In the genomic region with DNA sequence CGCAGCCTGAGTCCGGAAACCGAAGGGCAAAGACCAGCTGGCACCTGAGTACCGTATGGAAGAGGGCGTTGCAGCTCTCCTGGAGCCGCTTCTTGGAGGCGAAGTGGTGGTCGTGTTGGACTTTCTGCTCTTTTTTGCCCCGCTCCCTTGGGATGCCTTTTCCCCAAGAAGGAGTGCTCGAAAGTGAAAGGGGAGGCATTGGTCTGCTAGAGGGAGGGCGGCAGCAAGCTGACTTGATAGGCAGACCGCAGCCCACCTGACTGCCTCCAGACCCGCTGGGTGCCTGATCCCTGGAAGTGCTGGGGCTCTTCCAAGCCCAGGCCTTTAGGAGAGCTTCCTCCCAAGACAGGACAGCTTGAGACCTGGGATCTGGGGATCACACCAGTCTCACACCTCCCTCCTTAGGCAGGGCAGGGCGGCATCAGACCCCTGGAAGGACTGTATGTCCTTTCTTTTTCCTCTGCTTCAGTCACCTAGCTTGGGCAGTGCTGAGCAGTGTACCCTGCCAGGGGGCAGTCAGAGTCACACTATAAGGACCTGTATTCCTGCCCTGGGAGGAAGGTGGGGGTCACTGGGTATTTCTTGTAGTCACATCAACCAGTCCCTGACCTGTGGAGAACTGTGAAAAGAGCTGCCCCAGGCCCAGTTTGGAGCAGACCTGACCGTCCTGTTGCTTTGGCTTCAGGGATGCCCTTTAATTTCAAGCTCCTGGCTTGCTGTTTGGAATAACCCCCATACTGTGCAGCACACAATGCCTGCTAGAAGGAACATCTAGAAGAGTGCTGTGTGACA, we compare ENCODE assay signal across 8 cellular contexts. TPM values are rescaled to one million over a fixed set of nuclear protein-coding genes. Genes with fewer than 3 reads are reported as not detected.
DNase-seq lines count a peak whose midpoint lies in the region; ATAC-seq and TF ChIP-seq lines count a peak whose summit lies in the region.

No MANE protein-coding gene starts in this region.

- H3K27ac ChIP-seq in dorsolateral prefrontal cortex (peak overlapping the region in 38 of 59 donors; percentile 1 to 96 (median 82)), muscle layer of colon (ENCODE audit: low read depth, low read length) (peak overlapping the region; percentile 31)

- H3K9me3 ChIP-seq in muscle layer of colon (ENCODE audit: low read length) = no peaks in the 10 kb centered on the region

- peaks cover under 1% of the 10 kb centered on the region for H3K9me3 Mint-ChIP-seq in activated T-cell treated with anti-CD3 and anti-CD28 coated beads, Interleukin-2, amount 50 U/mL, for 4 hours

- H3K4me1 Mint-ChIP-seq in activated T-cell treated with anti-CD3 and anti-CD28 coated beads, Interleukin-2, amount 50 U/mL, for 4 hours (ENCODE audit: low read depth) = peaks cover 15% of the 10 kb centered on the region

- peaks cover 2% of the 10 kb centered on the region for H3K27me3 Mint-ChIP-seq in activated T-cell treated with anti-CD3 and anti-CD28 coated beads, Interleukin-2, amount 50 U/mL, for 4 hours (ENCODE audit: low read depth)

- H3K4me3 Mint-ChIP-seq in activated T-cell treated with anti-CD3 and anti-CD28 coated beads, Interleukin-2, amount 50 U/mL, for 4 hours = peak overlapping the region; percentile 91

- H3K36me3 Mint-ChIP-seq in activated T-cell treated with anti-CD3 and anti-CD28 coated beads, Interleukin-2, amount 50 U/mL, for 4 hours (ENCODE audit: insufficient read depth) = no peaks in the 10 kb centered on the region

- no peak for TF ChIP-seq CTCF in dorsolateral prefrontal cortex (IDR thresholded peaks at IDR 0.05 in 54 of 56, conservative IDR thresholded peaks at IDR 0.05 in 2 of 56; ENCODE audit: low read depth in 1 of 56, partially characterized antibody in 56 of 56)

- no peak for DNase-seq in activated T-cell treated with anti-CD3 and anti-CD28 coated beads, Interleukin-2, amount 50 U/mL, for 4 hours
- DNase-seq in activated T-cell treated with anti-CD3 and anti-CD28 coated beads, Interleukin-2, amount 50 U/mL, for 48 hours = no peak
- DNase-seq in NCI-H2227 treated with DMSO at 0.1 percent for 48 hours (lab: John Stamatoyannopoulos, UW) = peak; percentile 37
- peak in 3 of 10 donors; percentile 23 to 59 (median 44) for DNase-seq in dorsolateral prefrontal cortex
- no peak for DNase-seq in epidermal melanocyte (ENCODE audit: insufficient read length, low spot score)
- DNase-seq in central memory CD4-positive, alpha-beta T cell = no peak
- no peak for DNase-seq in mesenteric fat pad (ENCODE audit: low spot score)

- H3K9ac ChIP-seq in muscle layer of colon (ENCODE audit: low read length) = peak overlapping the region; percentile 41

- no peaks in the 10 kb centered on the region for H3K27me3 ChIP-seq in dorsolateral prefrontal cortex
- no peaks in the 10 kb centered on the region for H3K27me3 ChIP-seq in muscle layer of colon (ENCODE audit: control insufficient read depth in 1 of 2, insufficient read depth in 2 of 2, low read length in 2 of 2)

- peak overlapping the region; percentile 69 to 96 (median 89) for H3K4me3 ChIP-seq in dorsolateral prefrontal cortex
- H3K4me3 ChIP-seq in muscle layer of colon (ENCODE audit: low read depth in 1 of 2, low read length in 2 of 2) = peak overlapping the region; percentile 84 to 95

- H3K4me1 ChIP-seq in muscle layer of colon (ENCODE audit: insufficient read depth, low read length) = peaks cover 45% of the 10 kb centered on the region

- ATAC-seq in activated T-cell treated with anti-CD3 and anti-CD28 coated beads, Interleukin-2, amount 50 U/mL, for 4 hours = peak in 1 of 2 donors; percentile 4

- no peaks in the 10 kb centered on the region for H3K36me3 ChIP-seq in muscle layer of colon (ENCODE audit: insufficient read depth, low read length)

- intact Hi-C loops in dorsolateral prefrontal cortex (cut with DNase I) = loop anchor here (5.0 to 10.0 kb wide), 3 partner anchors 36 to 451 kb away; a partner anchor contains a TSS

RNA-seq across cellular contexts. Expression of a gene that starts 2.1 kb away (rescaled TPM):
- 1 to 10 TPM; 4.5 to 5.5 (median 4.5) TPM for total RNA-seq in activated T-cell treated with anti-CD3 and anti-CD28 coated beads, Interleukin-2, amount 50 U/mL, for 4 hours
- total RNA-seq in dorsolateral prefrontal cortex = 10 to 100 TPM; 10.4 to 24.2 (median 15.9) TPM
- total RNA-seq in mesenteric fat pad = 2.7 TPM

RNA-seq across cellular contexts. Expression of a gene that starts 40.3 kb away (rescaled TPM):
- 10 to 100 TPM; 18.8 to 22.7 (median 21.7) TPM for total RNA-seq in activated T-cell treated with anti-CD3 and anti-CD28 coated beads, Interleukin-2, amount 50 U/mL, for 4 hours
- total RNA-seq in dorsolateral prefrontal cortex (10 to 100 TPM; 19.0 to 38.1 (median 27.2) TPM), mesenteric fat pad (7.3 TPM)
